In the genomic region with DNA sequence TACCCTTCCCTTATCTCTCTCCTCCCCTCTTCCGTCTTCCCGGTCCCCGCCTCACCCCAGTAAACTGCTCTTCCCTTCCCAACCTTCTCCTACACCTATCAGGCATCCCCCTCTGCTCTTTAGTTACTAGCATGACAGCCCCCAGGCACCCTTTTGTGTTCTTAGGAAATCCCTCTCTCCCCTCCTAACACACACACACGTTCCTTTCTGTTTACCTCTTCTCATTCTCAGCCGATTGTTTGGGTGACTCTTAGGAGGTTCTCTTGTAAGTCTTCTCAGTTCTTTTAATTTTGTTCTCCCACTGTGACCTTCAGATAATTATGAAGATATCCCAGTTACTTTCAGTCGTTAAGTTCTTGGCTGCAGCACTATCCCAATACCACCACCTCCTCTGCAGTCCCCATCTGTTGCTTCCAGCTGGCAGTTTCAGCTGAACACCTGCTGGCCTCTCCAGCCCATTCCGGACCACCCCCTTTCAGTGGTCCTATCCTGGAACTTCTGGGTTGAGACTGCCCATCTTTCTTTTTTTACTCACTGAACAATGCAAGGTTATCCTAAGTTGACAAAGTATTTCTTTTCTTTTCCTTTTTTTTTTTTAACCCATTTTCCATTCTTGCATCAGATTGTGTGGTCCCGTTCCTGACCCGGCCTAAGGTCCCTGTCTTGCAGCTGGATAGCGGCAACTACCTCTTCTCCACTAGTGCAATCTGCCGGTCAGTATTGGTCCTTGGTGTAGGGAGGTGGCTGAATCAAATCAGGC, we compare ENCODE assay signal across 8 cellular contexts. TPM values are rescaled to one million over a fixed set of nuclear protein-coding genes. Genes with fewer than 3 reads are reported as not detected.
DNase-seq lines count a peak whose midpoint lies in the region; ATAC-seq and TF ChIP-seq lines count a peak whose summit lies in the region.

No MANE protein-coding gene starts in this region.

- no peaks in the 10 kb centered on the region for H3K27me3 ChIP-seq in neuronal stem cell (ENCODE audit: control insufficient read depth in 3 of 3, insufficient read depth in 3 of 3, low read depth in 1 of 3, low read length in 3 of 3)

- H3K4me3 ChIP-seq in GM12864 (ENCODE audit: low read depth, low read length) (peak overlapping the region; percentile 97), neuronal stem cell (ENCODE audit: low read length in 2 of 2) (peak overlapping the region; percentile 86 to 99)

- peak overlapping the region; percentile 74 for H3K4me2 ChIP-seq in neuronal stem cell (ENCODE audit: insufficient read depth, low read length, poor library complexity, severe bottlenecking)

- H3K9me3 Mint-ChIP-seq in endothelial cell (ENCODE audit: unreplicated experiment), result no peaks in the 10 kb centered on the region

- DNase-seq in GM12864 (ENCODE audit: low read depth), result no peak
- DNase-seq in NCI-H82 treated with DMSO at 0.1 percent for 48 hours (lab: John Stamatoyannopoulos, UW; ENCODE audit: unreplicated experiment), result peak; percentile 6
- DNase-seq in endothelial cell (ENCODE audit: low spot score), result no peak
- no peak for DNase-seq in neuronal stem cell (ENCODE audit: low spot score)
- DNase-seq in hippocampal formation (lab: John Stamatoyannopoulos, UW), result no peak
- no peak for DNase-seq in effector CD4-positive, alpha-beta T cell

- H2AK5ac ChIP-seq in neuronal stem cell (ENCODE audit: low read depth, low read length), result peak overlapping the region; percentile 65

- H3K9me3 ChIP-seq in neuronal stem cell (replicated peaks in 1 of 2; ENCODE audit: control insufficient read depth in 2 of 2, insufficient read depth in 1 of 2, low read depth in 1 of 2, low read length in 2 of 2), result peaks cover 0 to 6% of the 10 kb centered on the region in 2 donors

- no peak overlapping the region for H3K23ac ChIP-seq in neuronal stem cell (ENCODE audit: low read depth, low read length, poor library complexity)

- H3K36me3 Mint-ChIP-seq in endothelial cell (ENCODE audit: low read depth, unreplicated experiment), result peaks cover 37% of the 10 kb centered on the region

- no peak overlapping the region for H2BK15ac ChIP-seq in neuronal stem cell (ENCODE audit: low read length)

- peak overlapping the region; percentile 61 for H2BK120ac ChIP-seq in neuronal stem cell (ENCODE audit: low read depth, low read length)

- H3K9ac ChIP-seq in neuronal stem cell (ENCODE audit: low read depth, low read length, poor library complexity), result peak overlapping the region; percentile 98

- peaks cover 4% of the 10 kb centered on the region for H3K27me3 Mint-ChIP-seq in endothelial cell (ENCODE audit: unreplicated experiment)

- ATAC-seq in HG03442 (IDR thresholded peaks at IDR 0.05; ENCODE audit: unreplicated experiment) (no peak), GM19328 (IDR thresholded peaks at IDR 0.05; ENCODE audit: unreplicated experiment) (no peak)

- peaks cover 12% of the 10 kb centered on the region for H3K4me1 Mint-ChIP-seq in endothelial cell (ENCODE audit: unreplicated experiment)

- no peak overlapping the region for H2BK5ac ChIP-seq in neuronal stem cell (ENCODE audit: low read length)

- TF ChIP-seq CTCF in GM12864 (IDR thresholded peaks at IDR 0.05; ENCODE audit: low read depth, low read length, missing control alignments), result no peak
- no peak for TF ChIP-seq CTCF in endothelial cell (IDR thresholded peaks at IDR 0.05; ENCODE audit: unreplicated experiment)

- H3K27ac Mint-ChIP-seq in endothelial cell (ENCODE audit: unreplicated experiment), result peak overlapping the region; percentile 96

- H4K91ac ChIP-seq in neuronal stem cell (ENCODE audit: low read depth, low read length, poor library complexity), result peak overlapping the region; percentile 53

- H3K27ac ChIP-seq in neuronal stem cell (replicated peaks; ENCODE audit: low read length), result no peak overlapping the region

- H3K18ac ChIP-seq in neuronal stem cell (ENCODE audit: low read length), result peak overlapping the region; percentile 95

- peaks cover 3% of the 10 kb centered on the region in 2 donors for H3K4me1 ChIP-seq in neuronal stem cell (ENCODE audit: control insufficient read depth in 2 of 2, insufficient read depth in 1 of 2, low read depth in 1 of 2, low read length in 2 of 2)

- no peak overlapping the region for H4K8ac ChIP-seq in neuronal stem cell (ENCODE audit: low read depth, low read length)

- 100% methylated on average over 1 of the region's 11 CpGs; no CpG with 5 or more reads in 1 of the 2 donors for WGBS in neuronal stem cell (ENCODE audit: extremely low coverage in 2 of 2, insufficient read length in 2 of 2, insufficient replicate concordance in 1 of 2), 2 donors

- peaks cover 10% of the 10 kb centered on the region for H3K79me1 ChIP-seq in neuronal stem cell (ENCODE audit: low read depth, low read length)

- H3K4ac ChIP-seq in neuronal stem cell (ENCODE audit: low read length), result no peak overlapping the region

- no peak overlapping the region for H3K14ac ChIP-seq in neuronal stem cell (ENCODE audit: low read length)

- H2AFZ ChIP-seq in neuronal stem cell (ENCODE audit: low read length), result peak overlapping the region; percentile 81

- no peak overlapping the region for H2BK12ac ChIP-seq in neuronal stem cell (ENCODE audit: low read length)

- peaks cover 27 to 43% of the 10 kb centered on the region in 2 donors for H3K36me3 ChIP-seq in neuronal stem cell (replicated peaks in 1 of 2; ENCODE audit: control insufficient read depth in 2 of 2, insufficient read depth in 2 of 2, low read length in 2 of 2)

- H3K4me3 Mint-ChIP-seq in endothelial cell (ENCODE audit: unreplicated experiment), result peak overlapping the region; percentile 98

RNA-seq across cellular contexts. Expression of a gene that starts 0.7 kb away (rescaled TPM):
- total RNA-seq in endothelial cell (ENCODE audit: unreplicated experiment), result 183 TPM
- 257 TPM for polyA plus RNA-seq in neuronal stem cell (2013, experiment 1 of 2)
- polyA plus RNA-seq in neuronal stem cell (2013, experiment 2 of 2), result 269 TPM

RNA-seq across cellular contexts. Expression of a gene that starts 8.9 kb away (rescaled TPM):
- 65.4 TPM for total RNA-seq in endothelial cell (ENCODE audit: unreplicated experiment)
- 0.01 TPM for polyA plus RNA-seq in neuronal stem cell (2013, experiment 1 of 2)
- polyA plus RNA-seq in neuronal stem cell (2013, experiment 2 of 2), result 0.07 TPM

RNA-seq across cellular contexts. Expression of a gene that starts 29.0 kb away (rescaled TPM):
- 0.77 TPM for total RNA-seq in endothelial cell (ENCODE audit: unreplicated experiment)
- 0.28 TPM for polyA plus RNA-seq in neuronal stem cell (2013, experiment 1 of 2)
- 0.03 TPM for polyA plus RNA-seq in neuronal stem cell (2013, experiment 2 of 2)

RNA-seq across cellular contexts. Expression of a gene that starts 31.7 kb away (rescaled TPM):
- 4.2 TPM for total RNA-seq in endothelial cell (ENCODE audit: unreplicated experiment)
- polyA plus RNA-seq in neuronal stem cell (2013, experiment 1 of 2), result 7.3 TPM
- polyA plus RNA-seq in neuronal stem cell (2013, experiment 2 of 2), result 5.7 TPM

RNA-seq across cellular contexts. Expression of a gene that starts 33.5 kb away (rescaled TPM):
- not detected for total RNA-seq in endothelial cell (ENCODE audit: unreplicated experiment)
- 0.24 TPM for polyA plus RNA-seq in neuronal stem cell (2013, experiment 1 of 2)
- 0.35 TPM for polyA plus RNA-seq in neuronal stem cell (2013, experiment 2 of 2)
